ENCODE assay signal across 32 cellular contexts in genomic region chr11:108580645-108581044, GRCh38. TPM values are rescaled to one million over a fixed set of nuclear protein-coding genes. Genes with fewer than 3 reads are reported as not detected.
DNase-seq lines count a peak whose midpoint lies in the region; ATAC-seq, FAIRE-seq and TF ChIP-seq lines count a peak whose summit lies in the region.
"Had no signal": no experiment of that assay in that cellular context is flagged by ENCODE, and none has a peak within 500 bp of the region (broad histone marks: within the 10 kb centered on the region; RNA-seq: fewer than 3 reads in every experiment).

No MANE protein-coding gene starts in this region.

- TF ChIP-seq RAD21 in HepG2 (CRISPR knock-in tag; IDR thresholded peaks at IDR 0.05) = no peak

- H3K27ac Mint-ChIP-seq in activated T-cell treated with anti-CD3 and anti-CD28 coated beads, Interleukin-2, amount 50 U/mL, for 72 hours = peak overlapping the region; percentile 1
- H3K27ac Mint-ChIP-seq: B cell; CD4-positive, alpha-beta memory T cell; CD4-positive, alpha-beta T cell; CD4-positive, CD25-positive, alpha-beta regulatory T cell; CD8-positive, alpha-beta T cell had no signal

- TF ChIP-seq CTCF in HepG2 (CRISPR knock-in tag; IDR thresholded peaks at IDR 0.05) (no peak), right lobe of liver (IDR thresholded peaks at IDR 0.05) (no peak)

- DNase-seq in activated T-cell treated with anti-CD3 and anti-CD28 coated beads, Interleukin-2, amount 50 U/mL, for 72 hours = no peak
- no peak for DNase-seq in activated T-cell treated with anti-CD3 and anti-CD28 coated beads, Interleukin-2, amount 50 U/mL, for 48 hours
- DNase-seq in HepG2 (ENCODE audit: low spot score) (no peak), right lobe of liver (no peak)
- DNase-seq: 8988T; ACHN; AML-193; BE2C; C1 segment of cervical spinal cord; Caco-2; Calu3; CD4-positive, alpha-beta memory T cell; CD4-positive, alpha-beta T cell; CD4-positive, CD25-positive, alpha-beta regulatory T cell; CD8-positive, alpha-beta memory T cell; CD8-positive, alpha-beta T cell; COR-L47; DMS 273 treated with DMSO at 0.1 percent for 48 hours; DMS153; DMS53; DMS79; DMS79 treated with DMSO at 0.1 percent for 48 hours; DND-41; EL had no signal

- H3K36me3 ChIP-seq in HepG2 (replicated peaks in 1 of 2; ENCODE audit: control insufficient read depth in 1 of 2, insufficient read depth in 2 of 2, low read length in 2 of 2) (no peaks in the 10 kb centered on the region), right lobe of liver (no peaks in the 10 kb centered on the region)
- H3K36me3 ChIP-seq: BE2C; BLaER1; BLaER1 treated with 17β-estradiol and CSF1 and Interleukin-3, amounts not matched to agents 10 nM and 100 nM had no signal

- no peaks in the 10 kb centered on the region for H3K4me1 ChIP-seq in HepG2 (ENCODE audit: insufficient read depth, low read length)
- no peaks in the 10 kb centered on the region for H3K4me1 ChIP-seq in right lobe of liver
- H3K4me1 ChIP-seq: A549, BE2C, BLaER1, Caco-2 had no signal

- TF ChIP-seq POLR2A in HepG2 (IDR thresholded peaks at IDR 0.05; ENCODE audit: insufficient read depth in 1 of 2, low read depth in 2 of 2, low read length in 2 of 2) = no peak
- no peak for TF ChIP-seq POLR2A in right lobe of liver (IDR thresholded peaks at IDR 0.05)

- no peak overlapping the region for H2AFZ ChIP-seq in HepG2 (ENCODE audit: low read length)

- CTCF ChIA-PET in HepG2 (lab: Yijun Ruan, JAX; ENCODE audit: low intra/inter-chr PET ratio, low total read pairs) = no interaction called here

- H3K9ac ChIP-seq in HepG2 (ENCODE audit: insufficient read depth, low read depth, low read length) = no peak overlapping the region
- H3K9ac ChIP-seq: BLaER1; BLaER1 treated with 17β-estradiol and CSF1 and Interleukin-3, amounts not matched to agents 10 nM and 100 nM had no signal

- no peak overlapping the region for H3K4me2 ChIP-seq in HepG2 (ENCODE audit: low read depth, low read length)
- H3K4me2 ChIP-seq: A549; BLaER1; BLaER1 treated with 17β-estradiol and CSF1 and Interleukin-3, amounts not matched to agents 10 nM and 100 nM had no signal

- no peaks in the 10 kb centered on the region for H3K9me3 Mint-ChIP-seq in activated T-cell treated with anti-CD3 and anti-CD28 coated beads, Interleukin-2, amount 50 U/mL, for 72 hours
- H3K9me3 Mint-ChIP-seq: CD4-positive, alpha-beta T cell; CD4-positive, CD25-positive, alpha-beta regulatory T cell; CD8-positive, alpha-beta T cell had no signal

- no peaks in the 10 kb centered on the region for H3K4me1 Mint-ChIP-seq in activated T-cell treated with anti-CD3 and anti-CD28 coated beads, Interleukin-2, amount 50 U/mL, for 72 hours (ENCODE audit: low read depth)
- H3K4me1 Mint-ChIP-seq: B cell; CD4-positive, CD25-positive, alpha-beta regulatory T cell; CD8-positive, alpha-beta memory T cell had no signal

- H3K4me3 ChIP-seq in HepG2 (replicated peaks in 1 of 3; ENCODE audit: insufficient read depth in 1 of 3, low read depth in 2 of 3, low read length in 3 of 3) (no peak overlapping the region), right lobe of liver (no peak overlapping the region)
- H3K4me3 ChIP-seq: A549; BLaER1; BLaER1 treated with 17β-estradiol and CSF1 and Interleukin-3, amounts not matched to agents 10 nM and 100 nM had no signal

- 62% methylated on average over 2 of the region's 2 CpGs for WGBS in HepG2 (ENCODE audit: low lambda C conversion rate)
- WGBS in right lobe of liver (ENCODE audit: insufficient coverage, low coverage, low lambda C conversion rate, missing lambda C conversion rate) = 100% methylated on average over 2 of the region's 2 CpGs

- POLR2A ChIA-PET in HepG2 (lab: Yijun Ruan, JAX) = no interaction called here

- FAIRE-seq in HepG2 (lab: Jason Lieb, UNC) = no peak
- FAIRE-seq: A549, D721Med had no signal

- TF ChIP-seq EP300 in HepG2 (IDR thresholded peaks at IDR 0.05; ENCODE audit: low read depth in 2 of 2, low read length in 2 of 2) (no peak), HepG2 (CRISPR knock-in tag; IDR thresholded peaks at IDR 0.05; ENCODE audit: borderline replicate concordance) (no peak)

- BruUV-seq in HepG2 (replicated peaks; lab: Mats Ljungman, UMichigan) = no TSS peak

- H3K27ac ChIP-seq in HepG2 (ENCODE audit: extremely low read length, insufficient read depth, low read length) (no peak overlapping the region), right lobe of liver (no peak overlapping the region)
- H3K27ac ChIP-seq: 22Rv1; A549; BLaER1; BLaER1 treated with 17β-estradiol and CSF1 and Interleukin-3, amounts not matched to agents 10 nM and 100 nM; C4-2B had no signal

- H4K20me1 ChIP-seq in HepG2 (ENCODE audit: insufficient read depth, low read length) = no peaks in the 10 kb centered on the region
- H4K20me1 ChIP-seq: BLaER1; BLaER1 treated with 17β-estradiol and CSF1 and Interleukin-3, amounts not matched to agents 10 nM and 100 nM had no signal

- peaks cover 5% of the 10 kb centered on the region for H3K27me3 Mint-ChIP-seq in activated T-cell treated with anti-CD3 and anti-CD28 coated beads, Interleukin-2, amount 50 U/mL, for 72 hours (ENCODE audit: low read depth)

- no peaks in the 10 kb centered on the region for H3K79me2 ChIP-seq in HepG2 (ENCODE audit: insufficient read depth, low read length)

- H3K9me3 ChIP-seq in HepG2 (ENCODE audit: low read length) (no peaks in the 10 kb centered on the region), right lobe of liver (no peaks in the 10 kb centered on the region)
- H3K9me3 ChIP-seq: A549; BE2C; BLaER1; BLaER1 treated with 17β-estradiol and CSF1 and Interleukin-3, amounts not matched to agents 10 nM and 100 nM; Caco-2 had no signal

- H3K36me3 Mint-ChIP-seq in activated T-cell treated with anti-CD3 and anti-CD28 coated beads, Interleukin-2, amount 50 U/mL, for 72 hours (ENCODE audit: insufficient read depth in 2 of 2) = peaks cover 0 to 3% of the 10 kb centered on the region in 2 donors
- H3K36me3 Mint-ChIP-seq: CD4-positive, alpha-beta memory T cell; CD4-positive, CD25-positive, alpha-beta regulatory T cell; CD8-positive, alpha-beta T cell had no signal

- H3K27me3 ChIP-seq in HepG2 (ENCODE audit: control insufficient read depth in 1 of 2, insufficient read depth in 2 of 2, low read length in 2 of 2) (no peaks in the 10 kb centered on the region), right lobe of liver (no peaks in the 10 kb centered on the region)
- H3K27me3 ChIP-seq: BE2C; BLaER1; BLaER1 treated with 17β-estradiol and CSF1 and Interleukin-3, amounts not matched to agents 10 nM and 100 nM had no signal

- intact Hi-C loops in HepG2 (cut with micrococcal nuclease; ENCODE audit: unreplicated experiment) (no loop called here), right lobe of liver (cut with DNase I) (no loop called here)

- in situ Hi-C loops in HepG2 (cut with HindIII; ENCODE audit: extremely low pct_ligation_motif_present, low pct_unique_long_range_greater_than_20kb) = no loop called here

- no peak overlapping the region for H3K4me3 Mint-ChIP-seq in activated T-cell treated with anti-CD3 and anti-CD28 coated beads, Interleukin-2, amount 50 U/mL, for 72 hours
- H3K4me3 Mint-ChIP-seq: B cell; CD14-positive monocyte; CD4-positive, alpha-beta memory T cell; CD4-positive, alpha-beta T cell; CD4-positive, CD25-positive, alpha-beta regulatory T cell; CD8-positive, alpha-beta memory T cell; CD8-positive, alpha-beta T cell had no signal

- ATAC-seq in activated T-cell treated with anti-CD3 and anti-CD28 coated beads, Interleukin-2, amount 50 U/mL, for 72 hours (replicated peaks in 1 of 2) = no peak
- ATAC-seq in HepG2 (no peak), right lobe of liver (no peak)
- ATAC-seq: A549; CD8-positive, alpha-beta T cell had no signal

TF ChIP-seq in HepG2, 621 proteins besides CTCF, POLR2A, EP300 and RAD21 (continues in another document):
- TF ChIP-seq ZNF124 (CRISPR knock-in tag; IDR thresholded peaks at IDR 0.05) = no peak
- TF ChIP-seq SMARCE1 (IDR thresholded peaks at IDR 0.05; ENCODE audit: borderline replicate concordance) = no peak
- TF ChIP-seq SP140L (CRISPR knock-in tag; IDR thresholded peaks at IDR 0.05; ENCODE audit: borderline replicate concordance) = no peak

RNA-seq across cellular contexts. Expression of gene EXPH5, which starts 12.9 kb away (rescaled TPM):
- 1 to 10 TPM; 4.3 to 5.7 TPM for total RNA-seq in activated T-cell treated with anti-CD3 and anti-CD28 coated beads, Interleukin-2, amount 50 U/mL, for 72 hours
- total RNA-seq in HepG2 (2016; rRNA removed; fragmentation: Illumina TruSeq; extraction: Trizol) (0.02 and 0.15 TPM in 2 replicates), right lobe of liver (10 to 100 TPM in 3 of 6 experiments, 1 to 10 TPM in 3; 8.3 to 12.4 (median 10.2) TPM)
- not detected in 2 replicates for total RNA-seq in HepG2 (2016; cell fraction: cytosol; rRNA removed; fragmentation: Illumina TruSeq; extraction: Trizol; ENCODE audit: low read depth)
- 0.04 TPM in 1 of 2 replicates, not detected in the other for total RNA-seq in HepG2 (2016; cell fraction: insoluble cytoplasmic fraction; rRNA removed; fragmentation: Illumina TruSeq; extraction: Trizol)
- total RNA-seq in HepG2 (2016; cell fraction: membrane; rRNA removed; fragmentation: Illumina TruSeq; extraction: Trizol) = not detected in 2 replicates
- not detected in 2 replicates for total RNA-seq in HepG2 (2016; cell fraction: nucleus; rRNA removed; fragmentation: Illumina TruSeq; extraction: Trizol)
- polyA plus RNA-seq in HepG2 (2011; rRNA removed) = under 0.01 TPM in 1 of 2 replicates, not detected in the other
- 0.01 TPM in 2 replicates for polyA plus RNA-seq in HepG2 (2011; cell fraction: cytosol; rRNA removed)
- polyA plus RNA-seq in HepG2 (2011; cell fraction: nucleus; rRNA removed) = 0.02 and 0.05 TPM in 2 replicates
- polyA plus RNA-seq in HepG2 (2012) = 0.01 TPM in 1 of 2 replicates, not detected in the other
- polyA plus RNA-seq in HepG2 (2016; cell fraction: cytosol; fragmentation: Illumina TruSeq; extraction: Trizol; ENCODE audit: low read depth) = not detected in 2 replicates
- not detected in 2 replicates for polyA plus RNA-seq in HepG2 (2016; cell fraction: insoluble cytoplasmic fraction; fragmentation: Illumina TruSeq; extraction: Trizol; ENCODE audit: low read depth)
- polyA plus RNA-seq in HepG2 (2016; cell fraction: membrane; fragmentation: Illumina TruSeq; extraction: Trizol; ENCODE audit: low read depth) = not detected in 2 replicates
- polyA plus RNA-seq in HepG2 (2016; cell fraction: nucleus; fragmentation: Illumina TruSeq; extraction: Trizol; ENCODE audit: insufficient read depth, low read depth) = not detected in 2 replicates
- polyA minus RNA-seq in HepG2 (2011; rRNA and poly(A)+ RNA removed; ENCODE audit: low replicate concordance) = 4.4 TPM in 1 of 2 replicates, not detected in the other
- not detected in 2 replicates for polyA minus RNA-seq in HepG2 (2011; cell fraction: cytosol; rRNA and poly(A)+ RNA removed)
- 0.12 TPM in 1 of 2 replicates, not detected in the other for polyA minus RNA-seq in HepG2 (2011; cell fraction: nucleus; rRNA and poly(A)+ RNA removed)
